In the genomic region with DNA sequence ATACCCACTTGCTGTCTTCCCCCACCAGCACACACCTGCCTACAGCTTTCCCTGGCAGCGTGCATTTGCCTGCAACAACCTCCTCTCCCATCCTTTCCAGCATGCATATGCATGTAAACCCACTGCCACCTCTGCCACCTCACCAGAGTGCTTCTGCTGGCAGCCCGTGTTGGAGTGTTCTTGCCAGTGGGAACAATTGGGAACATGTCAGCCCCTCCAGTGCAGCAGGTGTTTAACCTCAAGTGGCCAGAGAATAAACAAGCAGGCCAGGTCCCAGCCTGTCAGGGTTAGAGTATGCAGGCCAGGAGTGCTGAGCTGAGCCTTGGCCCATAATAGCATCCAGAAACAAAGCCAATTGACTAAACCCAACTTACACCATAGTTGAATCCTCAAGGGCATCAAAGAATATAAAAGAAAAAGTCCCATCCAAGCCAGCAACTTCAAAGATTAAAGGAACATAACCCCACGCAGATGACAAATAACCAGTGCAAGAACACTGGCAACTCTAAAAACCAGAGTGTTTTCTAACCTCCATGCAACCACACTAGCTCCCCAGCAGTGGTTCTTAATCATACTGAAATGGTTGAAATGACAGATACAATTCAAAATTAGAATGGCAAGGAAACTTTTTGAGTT, we compare ENCODE assay signal across 9 cellular contexts.
DNase-seq lines count a peak whose midpoint lies in the region; ATAC-seq, FAIRE-seq and TF ChIP-seq lines count a peak whose summit lies in the region.
"Had no signal": no experiment of that assay in that cellular context is flagged by ENCODE, and none has a peak within 500 bp of the region (broad histone marks: within the 10 kb centered on the region; RNA-seq: fewer than 3 reads in every experiment).

No MANE protein-coding gene starts in this region.

- no peak for TF ChIP-seq POLR2A in GM12892 (IDR thresholded peaks at IDR 0.05; ENCODE audit: low read depth, low read length)

- TF ChIP-seq CTCF in WTC11 (IDR thresholded peaks at IDR 0.05) = no peak

- ATAC-seq in GM19372 (IDR thresholded peaks at IDR 0.05; ENCODE audit: low read depth, unreplicated experiment) = peak; percentile 76
- peak; percentile 59 for ATAC-seq in HG03066 (IDR thresholded peaks at IDR 0.05; ENCODE audit: low read depth, unreplicated experiment)
- ATAC-seq in effector memory CD8-positive, alpha-beta T cell (replicated peaks) = no peak
- ATAC-seq in left colon = no peak
- ATAC-seq in WTC11 = no peak

- H3K4me3 Mint-ChIP-seq in effector memory CD8-positive, alpha-beta T cell = no peak overlapping the region
- H3K4me3 Mint-ChIP-seq in WTC11 = no peak overlapping the region

- H3K27me3 Mint-ChIP-seq in effector memory CD8-positive, alpha-beta T cell = no peaks in the 10 kb centered on the region
- H3K27me3 Mint-ChIP-seq in WTC11 (ENCODE audit: low read depth) = no peaks in the 10 kb centered on the region

- no peaks in the 10 kb centered on the region for H3K4me1 Mint-ChIP-seq in effector memory CD8-positive, alpha-beta T cell (ENCODE audit: low read depth in 2 of 2)
- H3K4me1 Mint-ChIP-seq in WTC11 = no peaks in the 10 kb centered on the region

- no peak for DNase-seq in GM12892 (ENCODE audit: insufficient read length)
- DNase-seq in SHP77 (lab: John Stamatoyannopoulos, UW) = peak; percentile 68 to 76
- no peak for DNase-seq in effector memory CD8-positive, alpha-beta T cell
- DNase-seq in left colon = no peak
- no peak for DNase-seq in WTC11 (ENCODE audit: low spot score)
- no peak for DNase-seq in superior temporal gyrus (ENCODE audit: extremely low spot score)
- DNase-seq: NCI-H226 had no signal

- POLR2A ChIA-PET in WTC11 (lab: Charles Lee) = no interaction called here

- FAIRE-seq in GM12892 (lab: Jason Lieb, UNC) = peak; percentile 68

- no peak overlapping the region for H3K27ac Mint-ChIP-seq in effector memory CD8-positive, alpha-beta T cell
- H3K27ac Mint-ChIP-seq in WTC11 = no peak overlapping the region

- CTCF ChIA-PET in WTC11 (lab: Charles Lee) = no interaction called here

- intact Hi-C loops in left colon (cut with DNase I, micrococcal nuclease) = no loop called here

- H3K36me3 Mint-ChIP-seq in effector memory CD8-positive, alpha-beta T cell (ENCODE audit: insufficient read depth) = no peaks in the 10 kb centered on the region
- H3K36me3 Mint-ChIP-seq in WTC11 = peaks cover 3% of the 10 kb centered on the region; the same call in 1 of the 2 replicates

- no peaks in the 10 kb centered on the region for H3K9me3 Mint-ChIP-seq in effector memory CD8-positive, alpha-beta T cell
- H3K9me3 Mint-ChIP-seq in WTC11 = peaks cover 18% of the 10 kb centered on the region

TF ChIP-seq in WTC11, 78 proteins besides CTCF, POLR2A, EP300 and RAD21:
- TF ChIP-seq, protein P1, sequence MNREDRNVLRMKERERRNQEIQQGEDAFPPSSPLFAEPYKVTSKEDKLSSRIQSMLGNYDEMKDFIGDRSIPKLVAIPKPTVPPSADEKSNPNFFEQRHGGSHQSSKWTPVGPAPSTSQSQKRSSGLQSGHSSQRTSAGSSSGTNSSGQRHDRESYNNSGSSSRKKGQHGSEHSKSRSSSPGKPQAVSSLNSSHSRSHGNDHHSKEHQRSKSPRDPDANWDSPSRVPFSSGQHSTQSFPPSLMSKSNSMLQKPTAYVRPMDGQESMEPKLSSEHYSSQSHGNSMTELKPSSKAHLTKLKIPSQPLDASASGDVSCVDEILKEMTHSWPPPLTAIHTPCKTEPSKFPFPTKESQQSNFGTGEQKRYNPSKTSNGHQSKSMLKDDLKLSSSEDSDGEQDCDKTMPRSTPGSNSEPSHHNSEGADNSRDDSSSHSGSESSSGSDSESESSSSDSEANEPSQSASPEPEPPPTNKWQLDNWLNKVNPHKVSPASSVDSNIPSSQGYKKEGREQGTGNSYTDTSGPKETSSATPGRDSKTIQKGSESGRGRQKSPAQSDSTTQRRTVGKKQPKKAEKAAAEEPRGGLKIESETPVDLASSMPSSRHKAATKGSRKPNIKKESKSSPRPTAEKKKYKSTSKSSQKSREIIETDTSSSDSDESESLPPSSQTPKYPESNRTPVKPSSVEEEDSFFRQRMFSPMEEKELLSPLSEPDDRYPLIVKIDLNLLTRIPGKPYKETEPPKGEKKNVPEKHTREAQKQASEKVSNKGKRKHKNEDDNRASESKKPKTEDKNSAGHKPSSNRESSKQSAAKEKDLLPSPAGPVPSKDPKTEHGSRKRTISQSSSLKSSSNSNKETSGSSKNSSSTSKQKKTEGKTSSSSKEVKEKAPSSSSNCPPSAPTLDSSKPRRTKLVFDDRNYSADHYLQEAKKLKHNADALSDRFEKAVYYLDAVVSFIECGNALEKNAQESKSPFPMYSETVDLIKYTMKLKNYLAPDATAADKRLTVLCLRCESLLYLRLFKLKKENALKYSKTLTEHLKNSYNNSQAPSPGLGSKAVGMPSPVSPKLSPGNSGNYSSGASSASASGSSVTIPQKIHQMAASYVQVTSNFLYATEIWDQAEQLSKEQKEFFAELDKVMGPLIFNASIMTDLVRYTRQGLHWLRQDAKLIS (CRISPR knock-in tag; IDR thresholded peaks at IDR 0.05; ENCODE audit: borderline replicate concordance) = no peak
- TF ChIP-seq ZNF121 (CRISPR knock-in tag; IDR thresholded peaks at IDR 0.05) (no peak), ZNF219 (CRISPR knock-in tag; IDR thresholded peaks at IDR 0.05; ENCODE audit: borderline replicate concordance) (no peak), TEAD1 (CRISPR knock-in tag; IDR thresholded peaks at IDR 0.05) (no peak), ATF1 (CRISPR knock-in tag; IDR thresholded peaks at IDR 0.05) (no peak), NFYB (CRISPR knock-in tag; conservative IDR thresholded peaks at IDR 0.05; ENCODE audit: low read depth) (no peak)
- TF ChIP-seq, protein P2, sequence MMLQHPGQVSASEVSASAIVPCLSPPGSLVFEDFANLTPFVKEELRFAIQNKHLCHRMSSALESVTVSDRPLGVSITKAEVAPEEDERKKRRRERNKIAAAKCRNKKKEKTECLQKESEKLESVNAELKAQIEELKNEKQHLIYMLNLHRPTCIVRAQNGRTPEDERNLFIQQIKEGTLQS (CRISPR knock-in tag; conservative IDR thresholded peaks at IDR 0.05) = no peak
- TF ChIP-seq, protein P3, sequence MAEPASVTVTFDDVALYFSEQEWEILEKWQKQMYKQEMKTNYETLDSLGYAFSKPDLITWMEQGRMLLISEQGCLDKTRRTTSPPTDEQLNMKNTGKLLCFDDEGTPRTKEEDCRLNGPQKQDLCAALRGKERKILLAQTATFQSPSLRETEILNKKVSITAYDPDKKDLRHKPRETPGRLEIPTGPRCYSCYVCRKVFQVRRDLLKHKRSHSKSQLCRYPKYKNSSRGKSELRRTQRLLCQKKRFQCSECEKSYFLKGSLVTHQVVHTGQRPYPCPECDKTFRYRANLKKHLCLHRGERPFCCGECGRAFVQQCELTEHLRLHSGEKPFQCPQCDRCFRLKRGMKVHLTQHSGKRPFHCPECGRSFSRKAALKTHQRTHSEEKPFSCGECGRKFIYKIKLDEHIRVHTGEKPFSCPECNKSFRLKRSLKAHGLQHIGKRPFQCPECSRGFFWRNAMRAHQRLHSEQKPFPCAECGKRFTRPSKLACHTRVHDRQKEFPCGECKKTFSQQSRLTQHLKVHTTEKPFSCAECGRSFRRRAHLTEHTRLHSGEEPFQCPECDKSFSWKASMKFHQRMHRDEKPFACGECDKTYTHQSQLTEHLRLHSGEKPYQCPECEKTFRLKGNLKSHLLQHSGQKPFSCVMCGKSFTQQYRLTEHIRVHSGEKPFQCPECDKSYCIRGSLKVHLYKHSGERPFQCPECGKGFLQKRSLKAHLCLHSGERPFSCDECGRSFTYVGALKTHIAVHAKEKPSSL (CRISPR knock-in tag; conservative IDR thresholded peaks at IDR 0.05) = no peak

Comparison
In these comparisons a context has a peak if more than half of its experiments do, and no peak if none do; other contexts are left out.
1. DNase-seq: peak in SHP77 (2 of 2); none in GM12892 (single experiment), effector memory CD8-positive, alpha-beta T cell (0 of 3), left colon (0 of 2), WTC11 (single experiment) and superior temporal gyrus (single experiment).
2. ATAC-seq: peak in GM19372 (single experiment) and HG03066 (single experiment); none in effector memory CD8-positive, alpha-beta T cell (single experiment), left colon (single experiment) and WTC11 (single experiment).